In the genomic region with DNA sequence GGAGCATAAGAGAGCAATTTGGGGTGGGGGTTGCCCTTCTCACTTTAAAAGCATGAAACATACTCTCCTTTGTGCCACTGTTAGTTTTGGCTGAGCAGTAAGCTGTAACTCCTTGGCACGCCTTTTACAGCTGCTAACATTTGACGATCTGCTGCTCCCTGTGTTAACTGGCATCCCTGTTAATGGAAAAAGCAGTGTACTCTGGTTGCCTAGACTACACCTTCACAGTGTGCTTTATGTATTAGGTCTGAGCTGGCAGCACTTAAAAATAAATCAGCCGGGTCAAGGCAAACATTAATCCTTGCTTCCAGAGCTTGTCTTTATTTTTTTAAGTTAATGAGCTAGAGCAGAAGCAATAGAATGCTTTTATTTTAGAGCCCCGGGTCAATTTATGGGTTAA, we compare ENCODE assay signal across 16 cellular contexts. TPM values are rescaled to one million over a fixed set of nuclear protein-coding genes. Genes with fewer than 3 reads are reported as not detected.
A peak's percentile ranks its signal among the peaks of the same experiment; 100 is the strongest.
DNase-seq lines count a peak whose midpoint lies in the region; ATAC-seq, FAIRE-seq and TF ChIP-seq lines count a peak whose summit lies in the region.
"Had no signal": no experiment of that assay in that cellular context is flagged by ENCODE, and none has a peak within 500 bp of the region (broad histone marks: within the 10 kb centered on the region; RNA-seq: fewer than 3 reads in every experiment).

No MANE protein-coding gene starts in this region.

- H3K9me3 ChIP-seq in SK-N-SH = no peaks in the 10 kb centered on the region
- H3K9me3 ChIP-seq: A549, spleen had no signal

- 47% methylated on average over 4 of the region's 4 CpGs for WGBS in SK-N-SH (ENCODE audit: low lambda C conversion rate)

- TF ChIP-seq CTCF in SK-N-SH (IDR thresholded peaks at IDR 0.05) (no peak), type B pancreatic cell (conservative IDR thresholded peaks at IDR 0.05) (no peak)

- H3K27ac ChIP-seq in SK-N-SH (ENCODE audit: low read depth in 2 of 2, low read length in 1 of 2) = peak overlapping the region in 1 of 2 experiments; percentile 19; a peak in 1 of 4 replicates
- H3K27ac ChIP-seq: A549, neural progenitor cell, spleen had no signal

- no peaks in the 10 kb centered on the region for H3K36me3 Mint-ChIP-seq in type B pancreatic cell
- no peaks in the 10 kb centered on the region for H3K36me3 Mint-ChIP-seq in activated CD4-positive, alpha-beta memory T cell treated with anti-CD3 and anti-CD28 coated beads for 36 hours
- H3K36me3 Mint-ChIP-seq: immature natural killer cell, neural progenitor cell had no signal

- no peaks in the 10 kb centered on the region for H3K9me3 Mint-ChIP-seq in type B pancreatic cell
- no peaks in the 10 kb centered on the region for H3K9me3 Mint-ChIP-seq in activated CD4-positive, alpha-beta memory T cell treated with anti-CD3 and anti-CD28 coated beads for 36 hours
- H3K9me3 Mint-ChIP-seq: activated T-cell treated with anti-CD3 and anti-CD28 coated beads, Interleukin-2, amount 50 U/mL, for 72 hours; immature natural killer cell; neural progenitor cell had no signal

- H3K4me3 Mint-ChIP-seq in type B pancreatic cell = peak overlapping the region; percentile 18
- no peak overlapping the region for H3K4me3 Mint-ChIP-seq in activated CD4-positive, alpha-beta memory T cell treated with anti-CD3 and anti-CD28 coated beads for 36 hours
- H3K4me3 Mint-ChIP-seq: activated T-cell treated with anti-CD3 and anti-CD28 coated beads, Interleukin-2, amount 50 U/mL, for 72 hours; immature natural killer cell; neural progenitor cell had no signal

- H4K20me1 ChIP-seq in SK-N-SH (ENCODE audit: insufficient read depth) = no peaks in the 10 kb centered on the region

- H3K4me1 ChIP-seq in SK-N-SH (ENCODE audit: control insufficient read depth in 1 of 2, insufficient read depth in 2 of 2, low read depth in 1 of 2, low read length in 1 of 2) = peaks cover 0 to 32% of the 10 kb centered on the region in 2 experiments; a peak in 1 of 4 replicates
- H3K4me1 ChIP-seq: A549, spleen had no signal

- ATAC-seq in SK-N-SH treated with all-trans-retinoic acid at 6 μM for 48 hours (no peak), HG03460 (IDR thresholded peaks at IDR 0.05; ENCODE audit: unreplicated experiment) (no peak), GM18498 (IDR thresholded peaks at IDR 0.05; ENCODE audit: unreplicated experiment) (no peak)
- ATAC-seq: A549; activated T-cell treated with anti-CD3 and anti-CD28 coated beads, Interleukin-2, amount 50 U/mL, for 72 hours had no signal

- H3K9me2 ChIP-seq in SK-N-SH = no peaks in the 10 kb centered on the region

- no peaks in the 10 kb centered on the region for H3K27me3 ChIP-seq in SK-N-SH (ENCODE audit: insufficient read depth)
- H3K27me3 ChIP-seq: neural progenitor cell, spleen had no signal

- intact Hi-C loops in activated CD4-positive, alpha-beta memory T cell treated with anti-CD3 and anti-CD28 coated beads for 36 hours (cut with micrococcal nuclease) = no loop called here

- H2AFZ ChIP-seq in SK-N-SH (ENCODE audit: low read depth) = no peak overlapping the region
- H2AFZ ChIP-seq: neural progenitor cell had no signal

- FAIRE-seq in islet of Langerhans (lab: Jason Lieb, UNC) = peak; percentile 100
- FAIRE-seq: A549, GM19239 had no signal

- H3K4me2 ChIP-seq in SK-N-SH = no peak overlapping the region
- H3K4me2 ChIP-seq: A549 had no signal

- H3K4me3 ChIP-seq in SK-N-SH (ENCODE audit: low read depth in 2 of 2, low read length in 1 of 2) = no peak overlapping the region
- H3K4me3 ChIP-seq: A549, neural progenitor cell, spleen had no signal

- peaks cover 22% of the 10 kb centered on the region for H3K27me3 Mint-ChIP-seq in type B pancreatic cell
- H3K27me3 Mint-ChIP-seq in activated CD4-positive, alpha-beta memory T cell treated with anti-CD3 and anti-CD28 coated beads for 36 hours = peaks cover 8% of the 10 kb centered on the region

- H3K27ac Mint-ChIP-seq in type B pancreatic cell = peak overlapping the region; percentile 39
- no peak overlapping the region for H3K27ac Mint-ChIP-seq in activated CD4-positive, alpha-beta memory T cell treated with anti-CD3 and anti-CD28 coated beads for 36 hours
- H3K27ac Mint-ChIP-seq: activated T-cell treated with anti-CD3 and anti-CD28 coated beads, Interleukin-2, amount 50 U/mL, for 72 hours; immature natural killer cell had no signal

- no peaks in the 10 kb centered on the region for H3F3A ChIP-seq in SK-N-SH (replicated peaks; ENCODE audit: insufficient read depth)

- DNase-seq in SK-N-SH (peak; percentile 33), NCI-H446 treated with DMSO at 0.1 percent for 48 hours (lab: John Stamatoyannopoulos, UW) (peak; percentile 56), type B pancreatic cell (ENCODE audit: extremely low spot score, unreplicated experiment) (no peak)
- no peak for DNase-seq in activated CD4-positive, alpha-beta memory T cell treated with anti-CD3 and anti-CD28 coated beads for 36 hours
- DNase-seq: activated CD4-positive, alpha-beta T cell treated with anti-CD3 and anti-CD28 coated beads for 1 hour; activated T-cell treated with anti-CD3 and anti-CD28 coated beads, Interleukin-2, amount 50 U/mL, for 72 hours; immature natural killer cell; spleen; SW 1271 had no signal

- H3K4me1 Mint-ChIP-seq in type B pancreatic cell (ENCODE audit: unreplicated experiment) = peaks cover 16% of the 10 kb centered on the region
- H3K4me1 Mint-ChIP-seq in activated CD4-positive, alpha-beta memory T cell treated with anti-CD3 and anti-CD28 coated beads for 36 hours (ENCODE audit: low read depth) = no peaks in the 10 kb centered on the region
- H3K4me1 Mint-ChIP-seq: immature natural killer cell had no signal

- TF ChIP-seq EP300 in SK-N-SH (IDR thresholded peaks at IDR 0.05; ENCODE audit: borderline replicate concordance in 1 of 2, low read depth in 1 of 2, low read length in 1 of 2) = no peak

- no peaks in the 10 kb centered on the region for H3K36me3 ChIP-seq in SK-N-SH (replicated peaks in 1 of 2; ENCODE audit: control insufficient read depth in 1 of 2, insufficient read depth in 2 of 2, low read length in 1 of 2)
- H3K36me3 ChIP-seq: neural progenitor cell, spleen had no signal

- no peak for TF ChIP-seq RAD21 in SK-N-SH (IDR thresholded peaks at IDR 0.05; ENCODE audit: low read length)

- H3K9ac ChIP-seq in SK-N-SH = no peak overlapping the region
- H3K9ac ChIP-seq: neural progenitor cell had no signal

- CTCF ChIA-PET in SK-N-SH (lab: Yijun Ruan, JAX) = interaction anchor here (1.1 to 1.7 kb wide), 2 partner anchors 42 to 63 kb away, joined by 3 read pairs; no protein-coding TSS in a partner anchor
- CTCF ChIA-PET in activated CD4-positive, alpha-beta memory T cell treated with anti-CD3 and anti-CD28 coated beads for 36 hours (lab: Charles Lee) = no interaction called here

- POLR2A ChIA-PET in SK-N-SH (lab: Yijun Ruan, JAX) = no interaction called here
- POLR2A ChIA-PET in activated CD4-positive, alpha-beta memory T cell treated with anti-CD3 and anti-CD28 coated beads for 36 hours (lab: Charles Lee) = no interaction called here

- H3K79me2 ChIP-seq in SK-N-SH (ENCODE audit: insufficient read depth) = no peaks in the 10 kb centered on the region

TF ChIP-seq in SK-N-SH, 30 proteins besides CTCF, POLR2A, EP300 and RAD21:
- no peak for TF ChIP-seq CHD2 (IDR thresholded peaks at IDR 0.05; ENCODE audit: low read length, partially characterized antibody)

TF ChIP-seq in SK-N-SH treated with all-trans-retinoic acid at 6 μM for 48 hours, 23 proteins besides CTCF, POLR2A, EP300 and RAD21:
- no peak for TF ChIP-seq ZC3H10 (CRISPR knock-in tag; IDR thresholded peaks at IDR 0.05)
- no peak for TF ChIP-seq SNAI2 (CRISPR knock-in tag; IDR thresholded peaks at IDR 0.05)
- no peak for TF ChIP-seq ZFP3 (CRISPR knock-in tag; IDR thresholded peaks at IDR 0.05)
- no peak for TF ChIP-seq ESRRG (CRISPR knock-in tag; IDR thresholded peaks at IDR 0.05)
- no peak for TF ChIP-seq PPARA (CRISPR knock-in tag; IDR thresholded peaks at IDR 0.05; ENCODE audit: borderline replicate concordance)
- no peak for TF ChIP-seq ZNF565 (CRISPR knock-in tag; conservative IDR thresholded peaks at IDR 0.05; ENCODE audit: low read depth)
- TF ChIP-seq ZFP30 (CRISPR knock-in tag; IDR thresholded peaks at IDR 0.05) = no peak
- TF ChIP-seq ZNF8 (CRISPR knock-in tag; IDR thresholded peaks at IDR 0.05) = no peak
- TF ChIP-seq RARB (CRISPR knock-in tag; IDR thresholded peaks at IDR 0.05) = no peak
- no peak for TF ChIP-seq CSDC2 (CRISPR knock-in tag; IDR thresholded peaks at IDR 0.05)
- TF ChIP-seq ISL1 (CRISPR knock-in tag; IDR thresholded peaks at IDR 0.05) = no peak
- TF ChIP-seq TCF4 (CRISPR knock-in tag; IDR thresholded peaks at IDR 0.05; ENCODE audit: borderline replicate concordance) = no peak
- TF ChIP-seq TOX (CRISPR knock-in tag; IDR thresholded peaks at IDR 0.05; ENCODE audit: borderline replicate concordance) = no peak
TF ChIP-seq in SK-N-SH treated with all-trans-retinoic acid at 6 μM for 48 hours: peak in this region for 0.

RNA-seq across cellular contexts. Expression of a gene that starts 54.3 kb away (rescaled TPM):
- 0.12 and 0.15 TPM in 2 replicates for polyA plus RNA-seq in SK-N-SH (2012; rRNA removed)
- 0.05 and 0.28 TPM in 2 replicates for polyA plus RNA-seq in SK-N-SH (2012; cell fraction: cytosol; rRNA removed)
- 0.05 and 0.11 TPM in 2 replicates for polyA plus RNA-seq in SK-N-SH (2012; cell fraction: nucleus; rRNA removed)
- total RNA-seq in type B pancreatic cell (ENCODE audit: low replicate concordance) = 1.6 and 4.8 TPM in 2 replicates
- total RNA-seq in activated CD4-positive, alpha-beta memory T cell treated with anti-CD3 and anti-CD28 coated beads for 36 hours = not detected
- total RNA-seq: activated T-cell treated with anti-CD3 and anti-CD28 coated beads, Interleukin-2, amount 50 U/mL, for 72 hours had no signal
- polyA plus RNA-seq: immature natural killer cell had no signal

Comparison
In these comparisons a context has a peak if more than half of its experiments do, and no peak if none do; other contexts are left out.
1. DNase-seq: peak in SK-N-SH (single experiment) and NCI-H446 treated with DMSO at 0.1 percent for 48 hours (single experiment); none in type B pancreatic cell (single experiment) and activated CD4-positive, alpha-beta memory T cell treated with anti-CD3 and anti-CD28 coated beads for 36 hours (single experiment).